8 cellular contexts compared by ENCODE assay signal in the genomic region with DNA sequence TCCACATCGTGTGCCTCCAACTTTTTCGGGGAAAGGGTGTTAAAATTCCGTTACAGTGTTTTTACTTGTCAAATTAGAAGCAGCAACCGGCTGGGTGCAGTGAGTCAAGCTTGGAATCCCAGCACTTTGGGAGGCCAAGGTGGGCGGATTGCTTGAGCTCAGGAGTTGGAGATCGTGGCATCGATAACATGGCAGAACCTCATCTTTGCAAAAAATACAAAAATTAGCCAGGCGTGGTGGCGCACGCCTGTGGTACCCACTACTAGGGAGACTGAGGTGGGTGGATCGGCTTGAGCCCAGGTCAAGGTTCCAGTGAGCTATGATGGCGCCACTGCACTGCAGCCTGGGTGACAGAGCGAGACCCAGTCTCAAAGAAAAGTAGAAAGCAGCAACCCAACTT. TPM values are rescaled to one million over a fixed set of nuclear protein-coding genes. Genes with fewer than 3 reads are reported as not detected.
DNase-seq lines count a peak whose midpoint lies in the region; ATAC-seq and TF ChIP-seq lines count a peak whose summit lies in the region.

No MANE protein-coding gene starts in this region.

- RAD21 ChIA-PET in HCT116 (lab: Charles Lee; ENCODE audit: low non-redundant PET in 1 of 2, low total read pairs in 2 of 2, uncharacterized antibody in 2 of 2, unreplicated experiment in 2 of 2), result no interaction called here

- H2AFZ ChIP-seq in HCT116 (ENCODE audit: low read depth, low read length, poor library complexity, severe bottlenecking), result no peak overlapping the region

- DNase-seq in HCT116 (ENCODE audit: low read depth, low spot score), result no peak
- DNase-seq in activated CD4-positive, alpha-beta memory T cell treated with anti-CD3 and anti-CD28 coated beads, Interleukin-2, amount 10 ng/mL, durations not matched to agents 7 days and 5 days, result no peak
- peak in 1 of 3 donors; percentile 37 for DNase-seq in right cardiac atrium
- no peak for DNase-seq in COR-L47 (lab: John Stamatoyannopoulos, UW)
- DNase-seq in stimulated activated CD4-positive, alpha-beta T cell treated with anti-CD3 and anti-CD28 coated beads, Interleukin-2, amount 100 ng/mL, for 24 hours, result no peak
- no peak for DNase-seq in NCI-H345 treated with DMSO at 0.1 percent for 48 hours (lab: John Stamatoyannopoulos, UW; ENCODE audit: unreplicated experiment)

- CTCF ChIA-PET in HCT116 (lab: Charles Lee), result interaction anchor here (1.4 kb wide), 1 partner anchor 11 kb away, joined by 4 read pairs; no protein-coding TSS in a partner anchor
- CTCF ChIA-PET in activated CD4-positive, alpha-beta memory T cell treated with anti-CD3 and anti-CD28 coated beads, Interleukin-2, amount 10 ng/mL, durations not matched to agents 7 days and 5 days (lab: Charles Lee), result interaction anchor here (1.0 to 2.3 kb wide), 3 partner anchors 11 to 32 kb away, joined by 3 to 13 read pairs (median 7); no protein-coding TSS in a partner anchor

- 67% methylated on average over 13 of the region's 13 CpGs for WGBS in right cardiac atrium

- H3K4me2 ChIP-seq in HCT116 (ENCODE audit: low read length), result peak overlapping the region; percentile 90

- H3K4me3 Mint-ChIP-seq in activated CD4-positive, alpha-beta memory T cell treated with anti-CD3 and anti-CD28 coated beads, Interleukin-2, amount 10 ng/mL, durations not matched to agents 7 days and 5 days, result peak overlapping the region; percentile 93

- H3K27me3 Mint-ChIP-seq in activated CD4-positive, alpha-beta memory T cell treated with anti-CD3 and anti-CD28 coated beads, Interleukin-2, amount 10 ng/mL, durations not matched to agents 7 days and 5 days, result no peaks in the 10 kb centered on the region

- H3K9me3 ChIP-seq in HCT116 (ENCODE audit: control insufficient read depth in 1 of 2, insufficient read depth in 1 of 2, low read depth in 1 of 2, low read length in 2 of 2) (no peaks in the 10 kb centered on the region), right cardiac atrium (ENCODE audit: control insufficient read depth, low read length) (no peaks in the 10 kb centered on the region)

- TF ChIP-seq POLR2A in HCT116 (IDR thresholded peaks at IDR 0.05; ENCODE audit: borderline replicate concordance, extremely low read depth, insufficient read depth, insufficient read length), result no peak

- POLR2A ChIA-PET in HCT116 (lab: Charles Lee), result interaction anchor here (1.2 to 1.8 kb wide), 2 partner anchors 11 to 55 kb away, joined by 3 to 6 read pairs; a partner anchor contains a TSS
- POLR2A ChIA-PET in activated CD4-positive, alpha-beta memory T cell treated with anti-CD3 and anti-CD28 coated beads, Interleukin-2, amount 10 ng/mL, durations not matched to agents 7 days and 5 days (lab: Charles Lee), result interaction anchor here (1.2 to 2.6 kb wide), 9 partner anchors 11 to 87 kb away, joined by 4 to 32 read pairs (median 10); a partner anchor contains a TSS

- no TSS peak for BruUV-seq in HCT116 (replicated peaks; lab: Mats Ljungman, UMichigan)

- peaks cover 23 to 24% of the 10 kb centered on the region in 2 experiments; a peak in 3 of 4 replicates for H3K36me3 ChIP-seq in HCT116 (ENCODE audit: control insufficient read depth in 1 of 2, insufficient read depth in 2 of 2, low read length in 2 of 2)

- no peak for TF ChIP-seq CTCF in HCT116 (IDR thresholded peaks at IDR 0.05 in 2 of 3, conservative IDR thresholded peaks at IDR 0.05 in 1 of 3; ENCODE audit: borderline replicate concordance in 1 of 3, insufficient read depth in 1 of 3, low read depth in 2 of 3, low read length in 2 of 3)

- H3K4me1 Mint-ChIP-seq in activated CD4-positive, alpha-beta memory T cell treated with anti-CD3 and anti-CD28 coated beads, Interleukin-2, amount 10 ng/mL, durations not matched to agents 7 days and 5 days, result peaks cover 63% of the 10 kb centered on the region

- TF ChIP-seq RAD21 in HCT116 (IDR thresholded peaks at IDR 0.05; ENCODE audit: low read depth), result no peak

- H3K4me3 ChIP-seq in HCT116 (replicated peaks in 1 of 2; ENCODE audit: low read depth in 1 of 2, low read length in 2 of 2) (peak overlapping the region; percentile 76 to 87), right cardiac atrium (ENCODE audit: low read length) (peak overlapping the region; percentile 86), skin epidermis (peak overlapping the region; percentile 67 to 97 (median 88))

- no peaks in the 10 kb centered on the region for H3K9me3 Mint-ChIP-seq in activated CD4-positive, alpha-beta memory T cell treated with anti-CD3 and anti-CD28 coated beads, Interleukin-2, amount 10 ng/mL, durations not matched to agents 7 days and 5 days

- H3K4me1 ChIP-seq in HCT116 (ENCODE audit: control insufficient read depth in 1 of 2, insufficient read depth in 2 of 2, low read length in 2 of 2) (peaks cover 12 to 42% of the 10 kb centered on the region in 2 experiments), right cardiac atrium (ENCODE audit: control insufficient read depth, insufficient read depth, low read length) (peaks cover 8% of the 10 kb centered on the region)

- H3K27ac ChIP-seq in HCT116 (ENCODE audit: low read depth, low read length), result peak overlapping the region; percentile 82
- no peak overlapping the region for H3K27ac ChIP-seq in right cardiac atrium (ENCODE audit: low read length)
- peak overlapping the region in 16 of 21 experiments; percentile 60 to 95 (median 91) for H3K27ac ChIP-seq in skin epidermis

- H4K20me1 ChIP-seq in HCT116 (ENCODE audit: insufficient read depth), result no peaks in the 10 kb centered on the region

- H3K27me3 ChIP-seq in HCT116 (ENCODE audit: insufficient read depth, low read length) (no peaks in the 10 kb centered on the region), right cardiac atrium (ENCODE audit: control insufficient read depth, insufficient read depth) (no peaks in the 10 kb centered on the region)

- H3K27ac Mint-ChIP-seq in activated CD4-positive, alpha-beta memory T cell treated with anti-CD3 and anti-CD28 coated beads, Interleukin-2, amount 10 ng/mL, durations not matched to agents 7 days and 5 days, result peak overlapping the region; percentile 90

- H3K79me2 ChIP-seq in HCT116 (ENCODE audit: insufficient read depth, low read length), result peaks cover 86% of the 10 kb centered on the region

- H3K36me3 Mint-ChIP-seq in activated CD4-positive, alpha-beta memory T cell treated with anti-CD3 and anti-CD28 coated beads, Interleukin-2, amount 10 ng/mL, durations not matched to agents 7 days and 5 days (ENCODE audit: low read depth), result peaks cover 53% of the 10 kb centered on the region

- H3K9me2 ChIP-seq in HCT116 (ENCODE audit: insufficient read depth), result no peaks in the 10 kb centered on the region

- intact Hi-C loops in HCT116 (cut with micrococcal nuclease) (no loop called here), right cardiac atrium (cut with DNase I) (loop anchor here in 2 of 4 donors (5.0 to 10.0 kb wide), 2 partner anchors 52 to 54 kb away; a partner anchor contains a TSS)

- peak overlapping the region; percentile 85 for H3K9ac ChIP-seq in HCT116 (ENCODE audit: low read length)

- ATAC-seq in HCT116 (no peak), right cardiac atrium (no peak)
- ATAC-seq in activated CD4-positive, CD25-positive, alpha-beta regulatory T cell treated with anti-CD3 and anti-CD28 coated beads, Interleukin-2, amount 50 U/mL, for 24 hours, result no peak

TF ChIP-seq in HCT116, 20 proteins besides CTCF, POLR2A, EP300 and RAD21 (continues in another document):
- TF ChIP-seq SIN3A (IDR thresholded peaks at IDR 0.05; ENCODE audit: low read depth) (no peak), SP1 (IDR thresholded peaks at IDR 0.05; ENCODE audit: low read depth) (no peak), EZH2 (IDR thresholded peaks at IDR 0.05) (no peak), CEBPB (IDR thresholded peaks at IDR 0.05; ENCODE audit: low read depth) (no peak), YY1 (IDR thresholded peaks at IDR 0.05; ENCODE audit: extremely low read depth, insufficient replicate concordance, low read depth, low read length) (no peak)
- TF ChIP-seq, protein P1, sequence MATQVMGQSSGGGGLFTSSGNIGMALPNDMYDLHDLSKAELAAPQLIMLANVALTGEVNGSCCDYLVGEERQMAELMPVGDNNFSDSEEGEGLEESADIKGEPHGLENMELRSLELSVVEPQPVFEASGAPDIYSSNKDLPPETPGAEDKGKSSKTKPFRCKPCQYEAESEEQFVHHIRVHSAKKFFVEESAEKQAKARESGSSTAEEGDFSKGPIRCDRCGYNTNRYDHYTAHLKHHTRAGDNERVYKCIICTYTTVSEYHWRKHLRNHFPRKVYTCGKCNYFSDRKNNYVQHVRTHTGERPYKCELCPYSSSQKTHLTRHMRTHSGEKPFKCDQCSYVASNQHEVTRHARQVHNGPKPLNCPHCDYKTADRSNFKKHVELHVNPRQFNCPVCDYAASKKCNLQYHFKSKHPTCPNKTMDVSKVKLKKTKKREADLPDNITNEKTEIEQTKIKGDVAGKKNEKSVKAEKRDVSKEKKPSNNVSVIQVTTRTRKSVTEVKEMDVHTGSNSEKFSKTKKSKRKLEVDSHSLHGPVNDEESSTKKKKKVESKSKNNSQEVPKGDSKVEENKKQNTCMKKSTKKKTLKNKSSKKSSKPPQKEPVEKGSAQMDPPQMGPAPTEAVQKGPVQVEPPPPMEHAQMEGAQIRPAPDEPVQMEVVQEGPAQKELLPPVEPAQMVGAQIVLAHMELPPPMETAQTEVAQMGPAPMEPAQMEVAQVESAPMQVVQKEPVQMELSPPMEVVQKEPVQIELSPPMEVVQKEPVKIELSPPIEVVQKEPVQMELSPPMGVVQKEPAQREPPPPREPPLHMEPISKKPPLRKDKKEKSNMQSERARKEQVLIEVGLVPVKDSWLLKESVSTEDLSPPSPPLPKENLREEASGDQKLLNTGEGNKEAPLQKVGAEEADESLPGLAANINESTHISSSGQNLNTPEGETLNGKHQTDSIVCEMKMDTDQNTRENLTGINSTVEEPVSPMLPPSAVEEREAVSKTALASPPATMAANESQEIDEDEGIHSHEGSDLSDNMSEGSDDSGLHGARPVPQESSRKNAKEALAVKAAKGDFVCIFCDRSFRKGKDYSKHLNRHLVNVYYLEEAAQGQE (IDR thresholded peaks at IDR 0.05; ENCODE audit: low read depth), result no peak

RNA-seq across cellular contexts. Expression of a gene that starts 1.1 kb away (rescaled TPM):
- total RNA-seq in HCT116 (2021; ENCODE audit: unreplicated experiment), result 49.1 TPM
- polyA plus RNA-seq in HCT116 (2012), result 41.1 and 47.6 TPM in 2 replicates
- 10 to 100 TPM; 57.3 to 57.7 TPM for total RNA-seq in activated CD4-positive, alpha-beta memory T cell treated with anti-CD3 and anti-CD28 coated beads, Interleukin-2, amount 10 ng/mL, durations not matched to agents 7 days and 5 days
- total RNA-seq in right cardiac atrium, result 10 to 100 TPM; 21.0 to 26.6 (median 25.8) TPM
- polyA plus RNA-seq in right cardiac atrium, result 21.3 TPM

RNA-seq across cellular contexts. Expression of a gene that starts 31.1 kb away (rescaled TPM):
- total RNA-seq in HCT116 (2021; ENCODE audit: unreplicated experiment), result 65.8 TPM
- polyA plus RNA-seq in HCT116 (2012), result 37.2 and 38.0 TPM in 2 replicates
- total RNA-seq in activated CD4-positive, alpha-beta memory T cell treated with anti-CD3 and anti-CD28 coated beads, Interleukin-2, amount 10 ng/mL, durations not matched to agents 7 days and 5 days, result 10 to 100 TPM; 50.8 to 53.6 TPM
- 10 to 100 TPM; 20.7 to 25.8 (median 20.9) TPM for total RNA-seq in right cardiac atrium
- polyA plus RNA-seq in right cardiac atrium, result 15.6 TPM

RNA-seq across cellular contexts. Expression of a gene that starts 54.7 kb away (rescaled TPM):
- 13.3 TPM for total RNA-seq in HCT116 (2021; ENCODE audit: unreplicated experiment)
- 6.8 and 7.4 TPM in 2 replicates for polyA plus RNA-seq in HCT116 (2012)
- 10 to 100 TPM; 15.5 to 15.9 TPM for total RNA-seq in activated CD4-positive, alpha-beta memory T cell treated with anti-CD3 and anti-CD28 coated beads, Interleukin-2, amount 10 ng/mL, durations not matched to agents 7 days and 5 days
- 1 to 10 TPM; 5.3 to 6.1 (median 5.6) TPM for total RNA-seq in right cardiac atrium
- 4.5 TPM for polyA plus RNA-seq in right cardiac atrium
